Comparison of ENCODE assay signal across 19 cellular contexts in the genomic region with DNA sequence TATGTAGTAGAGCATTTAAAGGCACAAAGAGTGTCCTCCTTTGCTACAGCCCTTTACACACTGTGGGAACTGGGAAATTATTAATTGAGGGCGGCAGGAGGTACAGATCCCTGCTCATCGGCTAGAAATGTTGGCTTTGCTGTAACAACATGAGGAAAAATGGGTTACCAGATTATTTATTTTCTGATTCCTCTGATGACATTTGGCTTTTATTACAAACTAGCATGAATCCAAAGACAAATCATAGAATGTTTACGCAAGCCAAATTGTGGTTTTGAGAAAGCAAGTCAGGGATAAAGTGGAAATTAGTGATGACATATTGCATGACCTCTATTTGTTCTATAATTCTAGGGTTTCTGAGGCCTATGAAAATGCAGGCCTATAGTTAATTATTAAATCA.
DNase-seq lines count a peak whose midpoint lies in the region; ATAC-seq, FAIRE-seq and TF ChIP-seq lines count a peak whose summit lies in the region.
"Had no signal": no experiment of that assay in that cellular context is flagged by ENCODE, and none has a peak within 500 bp of the region (broad histone marks: within the 10 kb centered on the region; RNA-seq: fewer than 3 reads in every experiment).

No MANE protein-coding gene starts in this region.

- no peak overlapping the region for H3K4me3 ChIP-seq in fibroblast of lung (replicated peaks in 1 of 4; ENCODE audit: control extremely low read depth in 1 of 4, insufficient read depth in 1 of 4, low read depth in 3 of 4, low read length in 4 of 4)
- H3K4me3 ChIP-seq: BLaER1, breast epithelium, thoracic aorta had no signal

- in situ Hi-C loops in GM13977 (cut with MboI; ENCODE audit: low pct_unique_long_range_greater_than_20kb, low sequenced_read_pairs, unreplicated experiment) = no loop called here

- TF ChIP-seq CTCF in fibroblast of lung (conservative IDR thresholded peaks at IDR 0.05 in 1 of 2, IDR thresholded peaks at IDR 0.05 in 1 of 2; ENCODE audit: low read depth in 1 of 2, low read length in 2 of 2) (no peak), GM13977 (IDR thresholded peaks at IDR 0.05; ENCODE audit: extremely low read depth, insufficient read depth, missing control alignments) (no peak)

- no peak overlapping the region for H3K4me2 ChIP-seq in fibroblast of lung (ENCODE audit: extremely low read depth, insufficient read depth, low read length)
- H3K4me2 ChIP-seq: BLaER1 had no signal

- ATAC-seq in GM19455 (IDR thresholded peaks at IDR 0.05; ENCODE audit: unreplicated experiment) (no peak), HG03354 (IDR thresholded peaks at IDR 0.05; ENCODE audit: poor library complexity, severe bottlenecking, unreplicated experiment) (no peak)
- ATAC-seq: foreskin keratinocyte, left ventricle myocardium superior had no signal

- no peaks in the 10 kb centered on the region for H4K20me1 ChIP-seq in fibroblast of lung (ENCODE audit: control insufficient read depth, extremely low read depth, insufficient read depth, low read length)
- H4K20me1 ChIP-seq: BLaER1 had no signal

- peak; percentile 99 for FAIRE-seq in RCC 7860 (lab: Jason Lieb, UNC)

- H3K9me3 ChIP-seq in fibroblast of lung (ENCODE audit: control insufficient read depth, insufficient read depth, low read depth, low read length) = no peaks in the 10 kb centered on the region
- H3K9me3 ChIP-seq: BLaER1, thoracic aorta had no signal

- no peak overlapping the region for H3K9ac ChIP-seq in fibroblast of lung (ENCODE audit: insufficient read depth, low read length)
- H3K9ac ChIP-seq: BLaER1 had no signal

- DNase-seq in DMS53 (lab: John Stamatoyannopoulos, UW) = peak; percentile 73
- DNase-seq in RCC 7860 (ENCODE audit: low spot score) = peak; percentile 88
- peak; percentile 82 to 88 for DNase-seq in fibroblast of lung (ENCODE audit: low read depth in 2 of 2)
- DNase-seq in non-pigmented ciliary epithelial cell (ENCODE audit: low read depth) = peak; percentile 37
- no peak for DNase-seq in GM13977 (ENCODE audit: low spot score)
- DNase-seq in NCI-H526 (lab: John Stamatoyannopoulos, UW) = no peak
- DNase-seq: activated CD4-positive, alpha-beta T cell treated with anti-CD3 and anti-CD28 coated beads, Interleukin-2, amount 50 U/mL, for 4 hours; activated T-cell treated with anti-CD3 and anti-CD28 coated beads, Interleukin-2, amount 50 U/mL, for 1 hour; foreskin keratinocyte; IMR-90; left ventricle myocardium superior; NCI-H446 treated with DMSO at 0.1 percent for 48 hours; SIG-M5 had no signal

- no peaks in the 10 kb centered on the region for H3K27me3 ChIP-seq in fibroblast of lung (ENCODE audit: control insufficient read depth, insufficient read depth, low read length)
- H3K27me3 ChIP-seq: BLaER1, breast epithelium, foreskin keratinocyte had no signal

- no peaks in the 10 kb centered on the region for H3K36me3 ChIP-seq in fibroblast of lung (ENCODE audit: control insufficient read depth, insufficient read depth, low read length)
- H3K36me3 ChIP-seq: BLaER1, breast epithelium, thoracic aorta had no signal

- no peak overlapping the region for H3K27ac ChIP-seq in fibroblast of lung (ENCODE audit: insufficient read depth, low read length)
- H3K27ac ChIP-seq: BLaER1, breast epithelium, foreskin keratinocyte, thoracic aorta, VCaP had no signal

- no peaks in the 10 kb centered on the region for H3K4me1 ChIP-seq in fibroblast of lung (ENCODE audit: control insufficient read depth, extremely low read depth, insufficient read depth, low read length)
- H3K4me1 ChIP-seq: BLaER1, breast epithelium, foreskin keratinocyte had no signal

- no peak overlapping the region for H2AFZ ChIP-seq in fibroblast of lung (ENCODE audit: low read length)

- H3K79me2 ChIP-seq in fibroblast of lung (ENCODE audit: control insufficient read depth, insufficient read depth, low read length) = no peaks in the 10 kb centered on the region

Comparison
In these comparisons a context has a peak if more than half of its experiments do, and no peak if none do; other contexts are left out.
1. DNase-seq: peak in DMS53 (single experiment), RCC 7860 (single experiment), fibroblast of lung (2 of 2) and non-pigmented ciliary epithelial cell (single experiment); none in GM13977 (single experiment) and NCI-H526 (0 of 2).